Comparison of ENCODE assay signal across 29 cellular contexts in the genomic region with DNA sequence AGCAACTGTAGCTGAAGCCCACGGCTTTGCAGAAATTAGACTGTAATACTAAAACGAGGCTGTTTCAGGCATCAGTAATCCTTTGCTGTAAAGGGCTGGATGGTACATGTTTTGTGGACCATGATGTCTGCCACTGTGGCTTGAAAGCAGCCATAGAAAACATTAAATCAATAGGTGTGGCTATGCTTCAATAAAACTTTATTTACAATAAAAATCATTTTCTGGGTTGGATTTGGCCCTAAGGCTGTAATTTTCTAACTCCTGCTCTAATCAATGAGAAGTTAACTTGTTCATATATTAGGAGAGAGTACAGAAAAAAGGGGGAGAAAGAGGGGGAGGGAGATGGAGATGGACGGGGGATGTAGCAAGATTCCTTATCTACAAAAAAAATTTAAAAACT.
"Had no signal": no experiment of that assay in that cellular context is flagged by ENCODE, and none has a peak within 500 bp of the region (broad histone marks: within the 10 kb centered on the region; RNA-seq: fewer than 3 reads in every experiment).

No MANE protein-coding gene starts in this region.

- DNase-seq: colonic mucosa; cortex of kidney; dermis blood vessel endothelial cell; dorsolateral prefrontal cortex; effector CD4-positive, alpha-beta T cell; effector CD8-positive, alpha-beta T cell; effector memory CD4-positive, alpha-beta T cell; effector memory CD8-positive, alpha-beta T cell; endodermal cell; erythroblast; esophagus squamous epithelium; foreskin fibroblast; foreskin keratinocyte; foreskin melanocyte; gastrocnemius medialis; glutamatergic neuron; head of caudate nucleus; heart left ventricle; heart right ventricle had no signal

- H3K36me3 ChIP-seq: colonic mucosa, gastrocnemius medialis had no signal

- H3K27me3 ChIP-seq: colonic mucosa, dorsolateral prefrontal cortex, esophagus muscularis mucosa, esophagus squamous epithelium, gastrocnemius medialis, gastroesophageal sphincter, heart left ventricle, heart right ventricle had no signal

- H3K9me3 Mint-ChIP-seq: effector memory CD8-positive, alpha-beta T cell had no signal

- H3K4me1 ChIP-seq: colonic mucosa, esophagus muscularis mucosa, esophagus squamous epithelium, foreskin keratinocyte, gastrocnemius medialis, gastroesophageal sphincter had no signal

- ATAC-seq: effector memory CD8-positive, alpha-beta T cell; esophagus mucosa; foreskin keratinocyte; gastrocnemius medialis; gastroesophageal sphincter; heart left ventricle; heart right ventricle had no signal

- H3K27ac ChIP-seq: colonic mucosa, coronary artery, epithelial cell of prostate, esophagus muscularis mucosa, esophagus squamous epithelium, foreskin keratinocyte, gastrocnemius medialis, gastroesophageal sphincter, heart left ventricle, heart right ventricle had no signal

- FAIRE-seq: colon, endometrium, endothelial cell of umbilical vein, frontal cortex had no signal

- H3K4me3 ChIP-seq: colonic mucosa, coronary artery, dorsolateral prefrontal cortex, esophagus muscularis mucosa, esophagus squamous epithelium, gastrocnemius medialis, gastroesophageal sphincter, heart left ventricle, heart right ventricle had no signal

- H3K27ac Mint-ChIP-seq: dendritic cell treated with granulocyte-macrophage colony-stimulating factor and Interleukin-4, amounts not matched to agents 40 ng/mL and 50 ng/mL, for 4 days; effector memory CD8-positive, alpha-beta T cell; endodermal cell had no signal

- H3K4me1 Mint-ChIP-seq: endodermal cell had no signal

- H3K4me3 Mint-ChIP-seq: dendritic cell treated with granulocyte-macrophage colony-stimulating factor and Interleukin-4, amounts not matched to agents 40 ng/mL and 50 ng/mL, for 4 days; effector memory CD8-positive, alpha-beta T cell; endodermal cell had no signal

- H3K9me3 ChIP-seq: colonic mucosa, esophagus squamous epithelium, gastrocnemius medialis had no signal

- H3K27me3 Mint-ChIP-seq: effector memory CD8-positive, alpha-beta T cell had no signal
